Comparison of ENCODE assay signal across 15 cellular contexts in genomic region chr11:93747122-93747521, GRCh38. TPM values are rescaled to one million over a fixed set of nuclear protein-coding genes. Genes with fewer than 3 reads are reported as not detected.
DNase-seq lines count a peak whose midpoint lies in the region; ATAC-seq and TF ChIP-seq lines count a peak whose summit lies in the region.
"Had no signal": no experiment of that assay in that cellular context is flagged by ENCODE, and none has a peak within 500 bp of the region (broad histone marks: within the 10 kb centered on the region; RNA-seq: fewer than 3 reads in every experiment).

No MANE protein-coding gene starts in this region.

- H3K4me3 ChIP-seq in aorta (ENCODE audit: low read length in 2 of 2): no peak overlapping the region
- H3K4me3 ChIP-seq: thyroid gland had no signal

- H3K4me1 ChIP-seq in aorta (ENCODE audit: control insufficient read depth in 1 of 2, insufficient read depth in 2 of 2, low read length in 2 of 2): no peaks in the 10 kb centered on the region

- ATAC-seq in GM19397 (IDR thresholded peaks at IDR 0.05; ENCODE audit: unreplicated experiment): peak; percentile 74
- ATAC-seq in HG02798 (IDR thresholded peaks at IDR 0.05; ENCODE audit: poor library complexity, unreplicated experiment): peak; percentile 85
- peak; percentile 86 for ATAC-seq in HG03457 (IDR thresholded peaks at IDR 0.05; ENCODE audit: unreplicated experiment)
- no peak for ATAC-seq in aorta (ENCODE audit: low FRiP score)
- ATAC-seq: Panc1 had no signal

- no peaks in the 10 kb centered on the region for H3K9me3 ChIP-seq in aorta (ENCODE audit: control insufficient read depth, low read length)
- H3K9me3 ChIP-seq: thyroid gland had no signal

- no peak overlapping the region for H3K27ac ChIP-seq in aorta (ENCODE audit: low read depth in 1 of 2, low read length in 2 of 2)
- H3K27ac ChIP-seq: thyroid gland had no signal

- intact Hi-C loops in aorta (cut with DNase I): no loop called here

- H3K27me3 ChIP-seq in aorta (ENCODE audit: control insufficient read depth in 1 of 2, insufficient read depth in 2 of 2, low read length in 1 of 2): no peaks in the 10 kb centered on the region
- H3K27me3 ChIP-seq: thyroid gland had no signal

- 92 to 94% methylated on average over 1 of the region's 1 CpG for WGBS in aorta, 2 donors

- CTCF ChIA-PET in GM10248 (lab: Yijun Ruan, JAX): no interaction called here

- no peak for TF ChIP-seq CTCF in GM10248 (IDR thresholded peaks at IDR 0.05; ENCODE audit: control extremely low read depth, extremely low read depth, low read depth, missing control alignments)

- POLR2A ChIA-PET in GM10248 (lab: Yijun Ruan, JAX): no interaction called here

- no peaks in the 10 kb centered on the region for H3K36me3 ChIP-seq in aorta (ENCODE audit: control insufficient read depth in 1 of 2, insufficient read depth in 2 of 2, low read length in 1 of 2)
- H3K36me3 ChIP-seq: thyroid gland had no signal

- DNase-seq in GM10248 (ENCODE audit: extremely low spot score) (peak; percentile 32), inferior parietal cortex (ENCODE audit: extremely low spot score) (no peak), COLO668 (lab: John Stamatoyannopoulos, UW; ENCODE audit: unreplicated experiment) (no peak), aorta (no peak), DMS153 treated with DMSO at 0.1 percent for 48 hours (lab: John Stamatoyannopoulos, UW; ENCODE audit: unreplicated experiment) (no peak)
- DNase-seq: activated CD4-positive, alpha-beta memory T cell treated with anti-CD3 and anti-CD28 coated beads, Interleukin-2, amount 10 ng/mL, durations not matched to agents 7 days and 5 days; activated naive CD8-positive, alpha-beta T cell treated with anti-CD3 and anti-CD28 coated beads for 36 hours; immature natural killer cell; NCI-H226; nephron progenitor cell; thyroid gland had no signal

RNA-seq across cellular contexts. Expression of gene C11orf54, which starts 5.7 kb away (rescaled TPM):
- 10 to 100 TPM; 26.3 to 31.2 TPM for total RNA-seq in aorta
- 10 to 100 TPM; 23.1 to 31.2 TPM for polyA plus RNA-seq in aorta

RNA-seq across cellular contexts. Expression of gene TAF1D, which starts 5.8 kb away (rescaled TPM):
- total RNA-seq in aorta: 100 to 1,000 TPM; 110 to 111 TPM
- polyA plus RNA-seq in aorta: 100 to 1,000 TPM; 121 to 152 TPM

RNA-seq across cellular contexts. Expression of gene MED17, which starts 37.0 kb away (rescaled TPM):
- 10 to 100 TPM; 30.9 to 33.1 TPM for total RNA-seq in aorta
- 10 to 100 TPM in 1 of 2 donors, 1 to 10 TPM in 1; 8.9 to 12.5 TPM for polyA plus RNA-seq in aorta
